Comparison of ENCODE assay signal across 29 cellular contexts in the genomic region with DNA sequence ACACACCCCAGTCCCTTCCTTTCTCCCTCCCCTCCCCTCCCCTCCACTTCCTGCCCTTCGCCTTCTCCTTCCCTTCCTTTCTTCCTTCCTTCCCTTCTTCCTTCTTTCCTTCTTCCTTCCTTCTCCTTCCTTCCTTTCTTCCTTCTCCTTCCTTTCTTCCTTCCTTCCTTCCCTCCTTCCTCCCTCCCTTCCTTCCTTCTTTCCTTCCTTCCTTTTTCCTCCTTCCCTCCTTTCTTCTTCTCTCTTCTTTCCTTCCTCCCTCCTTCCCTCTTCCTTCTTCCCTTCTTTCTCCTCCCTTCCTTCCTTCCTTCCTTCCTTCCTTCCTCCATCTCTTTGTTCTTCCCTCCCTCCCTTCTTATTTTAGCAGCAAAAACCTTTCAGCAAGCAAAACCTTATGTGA.
"Had no signal": no experiment of that assay in that cellular context is flagged by ENCODE, and none has a peak within 500 bp of the region (broad histone marks: within the 10 kb centered on the region; RNA-seq: fewer than 3 reads in every experiment).

No MANE protein-coding gene starts in this region.

- H3K4me3 ChIP-seq: Peyer's patch had no signal

- H3K27me3 Mint-ChIP-seq: activated CD4-positive, alpha-beta memory T cell treated with anti-CD3 and anti-CD28 coated beads, Interleukin-2, amount 10 ng/mL, durations not matched to agents 7 days and 5 days; activated naive CD8-positive, alpha-beta T cell treated with anti-CD3 and anti-CD28 coated beads for 36 hours had no signal

- H3K4me1 Mint-ChIP-seq: activated CD4-positive, alpha-beta memory T cell treated with anti-CD3 and anti-CD28 coated beads, Interleukin-2, amount 10 ng/mL, durations not matched to agents 7 days and 5 days; activated CD8-positive, alpha-beta memory T cell treated with anti-CD3 and anti-CD28 coated beads, Interleukin-2, amount 10 ng/mL, durations not matched to agents 7 days and 5 days; activated naive CD8-positive, alpha-beta T cell treated with anti-CD3 and anti-CD28 coated beads for 36 hours had no signal

- H3K27ac ChIP-seq: VCaP had no signal

- DNase-seq: activated CD4-positive, alpha-beta memory T cell treated with anti-CD3 and anti-CD28 coated beads, Interleukin-2, amount 10 ng/mL, durations not matched to agents 7 days and 5 days; activated CD4-positive, alpha-beta T cell treated with anti-CD3 and anti-CD28 coated beads for 1 hour; activated CD4-positive, alpha-beta T cell treated with anti-CD3 and anti-CD28 coated beads for 48 hours; activated CD4-positive, CD25-positive, alpha-beta regulatory T cell; activated CD8-positive, alpha-beta memory T cell treated with anti-CD3 and anti-CD28 coated beads for 24 hours; activated CD8-positive, alpha-beta memory T cell treated with anti-CD3 and anti-CD28 coated beads, Interleukin-2, amount 10 ng/mL, durations not matched to agents 7 days and 5 days; activated CD8-positive, alpha-beta memory T cell treated with anti-CD3 and anti-CD28 coated beads, Interleukin-2, amount 50 U/mL, for 48 hours; activated effector memory CD4-positive, alpha-beta T cell treated with anti-CD3 and anti-CD28 coated beads, Interleukin-2, amount 50 U/mL, for 16 hours; activated naive CD4-positive, alpha-beta T cell; activated naive CD4-positive, alpha-beta T cell treated with anti-CD3 and anti-CD28 coated beads, Interleukin-2, amount 50 U/mL, for 16 hours; activated naive CD8-positive, alpha-beta T cell treated with anti-CD3 and anti-CD28 coated beads for 36 hours; activated T-cell treated with anti-CD3 and anti-CD28 coated beads, Interleukin-2, amount 50 U/mL, for 48 hours; amniotic stem cell; aorta; Karpas-422; NCI-H1105 treated with DMSO at 0.1 percent for 48 hours; NCI-H1436; NCI-H1694; NCI-H1930; NCI-H2081 treated with DMSO at 0.1 percent for 48 hours; NCI-H226; NCI-H524 treated with DMSO at 0.1 percent for 48 hours; Peyer's patch; RPMI8226; SW 1271; T-helper 1 cell; T-helper 2 cell; T-helper 9 cell had no signal

- H3K27ac Mint-ChIP-seq: activated CD4-positive, alpha-beta memory T cell treated with anti-CD3 and anti-CD28 coated beads, Interleukin-2, amount 10 ng/mL, durations not matched to agents 7 days and 5 days; activated CD8-positive, alpha-beta memory T cell treated with anti-CD3 and anti-CD28 coated beads, Interleukin-2, amount 10 ng/mL, durations not matched to agents 7 days and 5 days; activated naive CD8-positive, alpha-beta T cell treated with anti-CD3 and anti-CD28 coated beads for 36 hours had no signal

- H3K4me3 Mint-ChIP-seq: activated CD4-positive, alpha-beta memory T cell treated with anti-CD3 and anti-CD28 coated beads, Interleukin-2, amount 10 ng/mL, durations not matched to agents 7 days and 5 days; activated CD8-positive, alpha-beta memory T cell treated with anti-CD3 and anti-CD28 coated beads, Interleukin-2, amount 10 ng/mL, durations not matched to agents 7 days and 5 days; activated naive CD8-positive, alpha-beta T cell treated with anti-CD3 and anti-CD28 coated beads for 36 hours had no signal

- H3K9me3 Mint-ChIP-seq: activated CD4-positive, alpha-beta memory T cell treated with anti-CD3 and anti-CD28 coated beads, Interleukin-2, amount 10 ng/mL, durations not matched to agents 7 days and 5 days; activated naive CD8-positive, alpha-beta T cell treated with anti-CD3 and anti-CD28 coated beads for 36 hours had no signal

- H3K27me3 ChIP-seq: Peyer's patch had no signal

- H3K9me3 ChIP-seq: Peyer's patch had no signal

- H3K36me3 Mint-ChIP-seq: activated CD8-positive, alpha-beta memory T cell treated with anti-CD3 and anti-CD28 coated beads, Interleukin-2, amount 10 ng/mL, durations not matched to agents 7 days and 5 days; activated naive CD8-positive, alpha-beta T cell treated with anti-CD3 and anti-CD28 coated beads for 36 hours had no signal

- H3K36me3 ChIP-seq: Peyer's patch had no signal

- ATAC-seq: activated CD8-positive, alpha-beta memory T cell treated with anti-CD3 and anti-CD28 coated beads, Interleukin-2, amount 10 ng/mL, durations not matched to agents 7 days and 5 days had no signal
